Comparison of ENCODE assay signal across 19 cellular contexts in the genomic region with DNA sequence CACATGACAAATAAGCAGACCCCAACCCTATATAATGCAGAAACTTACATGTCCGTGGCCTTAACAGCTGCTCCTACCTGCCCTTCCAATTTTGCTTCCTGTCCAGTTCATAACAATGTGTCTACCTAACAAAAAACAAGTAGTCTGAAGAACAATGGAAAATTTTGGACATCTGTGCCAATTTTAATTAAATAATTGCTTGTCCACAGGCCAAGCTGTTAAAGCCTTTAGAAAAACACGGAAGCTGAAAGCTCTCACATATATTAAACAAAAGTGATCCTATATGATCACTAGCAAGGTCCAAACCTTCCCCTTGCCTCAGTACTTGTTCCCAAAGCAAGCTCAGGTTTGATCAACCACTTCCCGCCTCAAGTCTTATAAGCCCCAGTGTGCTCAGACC. TPM values are rescaled to one million over a fixed set of nuclear protein-coding genes. Genes with fewer than 3 reads are reported as not detected.
"Had no signal": no experiment of that assay in that cellular context is flagged by ENCODE, and none has a peak within 500 bp of the region (broad histone marks: within the 10 kb centered on the region; RNA-seq: fewer than 3 reads in every experiment).

No MANE protein-coding gene starts in this region.

- H3K27me3 ChIP-seq: foreskin keratinocyte, ovary, sigmoid colon, spleen, thyroid gland had no signal

- FAIRE-seq: astrocyte, bronchial epithelial cell had no signal

- ATAC-seq: effector memory CD8-positive, alpha-beta T cell; foreskin keratinocyte; naive thymus-derived CD8-positive, alpha-beta T cell; stimulated activated naive B cell treated with anti-CD40 and anti-IgM and Interleukin-4, amounts not matched to agents 10 μg/mL and 1 μg/mL and 100 μg/mL, for 72 hours had no signal

- H3K4me1 ChIP-seq: foreskin keratinocyte, sigmoid colon had no signal

- H3K36me3 ChIP-seq: ovary, sigmoid colon, spleen, thyroid gland, WERI-Rb-1 had no signal

- H3K4me3 ChIP-seq: ovary, sigmoid colon, spleen, thyroid gland had no signal

- H3K9me3 ChIP-seq: ovary, sigmoid colon, spleen, thyroid gland had no signal

- DNase-seq: activated CD4-positive, alpha-beta T cell treated with anti-CD3 and anti-CD28 coated beads, Interleukin-2, amount 50 U/mL, for 4 hours; activated gamma-delta T cell; effector memory CD8-positive, alpha-beta T cell; foreskin keratinocyte; glutamatergic neuron; hypothalamus; islet precursor cell; mesenchymal stem cell; naive thymus-derived CD8-positive, alpha-beta T cell; ovary; sigmoid colon; spleen; stimulated activated naive B cell treated with anti-CD40 and anti-IgM and Interleukin-4, amounts not matched to agents 10 μg/mL and 1 μg/mL and 100 μg/mL, for 72 hours; T-helper 2 cell; thyroid gland; WERI-Rb-1 had no signal

- H3K27ac ChIP-seq: epithelial cell of prostate, foreskin keratinocyte, ovary, sigmoid colon, WERI-Rb-1 had no signal

RNA-seq across cellular contexts. Expression of gene MAGI1, which starts 37.1 kb away (rescaled TPM):
- total RNA-seq: naive thymus-derived CD8-positive, alpha-beta T cell had no signal
- polyA plus RNA-seq: naive thymus-derived CD8-positive, alpha-beta T cell had no signal
